Comparison of ENCODE assay signal across 1 cellular context in genomic region chr5:150468206-150468605, GRCh38.
TF ChIP-seq lines count a peak whose summit lies in the region.

No MANE protein-coding gene starts in this region.

TF ChIP-seq in A549, 52 proteins besides CTCF, POLR2A, EP300 and RAD21:
- TF ChIP-seq CEBPB (IDR thresholded peaks at IDR 0.05) (no peak), ZSCAN20 (CRISPR knock-in tag; IDR thresholded peaks at IDR 0.05) (no peak), PBX3 (IDR thresholded peaks at IDR 0.05) (no peak), EHMT2 (IDR thresholded peaks at IDR 0.05; ENCODE audit: low read depth) (no peak), MAZ (IDR thresholded peaks at IDR 0.05; ENCODE audit: borderline replicate concordance, low read depth, low read length) (no peak), ZC3H11A (IDR thresholded peaks at IDR 0.05) (no peak), FOSB (CRISPR knock-in tag; IDR thresholded peaks at IDR 0.05) (no peak), HEYL (CRISPR knock-in tag; IDR thresholded peaks at IDR 0.05) (no peak), CBX2 (IDR thresholded peaks at IDR 0.05; ENCODE audit: borderline replicate concordance, low read depth) (no peak), ZNF302 (CRISPR knock-in tag; IDR thresholded peaks at IDR 0.05) (no peak), FOSL2 (IDR thresholded peaks at IDR 0.05) (no peak), FOSL2 (CRISPR knock-in tag; IDR thresholded peaks at IDR 0.05) (no peak)
- TF ChIP-seq, protein P1, sequence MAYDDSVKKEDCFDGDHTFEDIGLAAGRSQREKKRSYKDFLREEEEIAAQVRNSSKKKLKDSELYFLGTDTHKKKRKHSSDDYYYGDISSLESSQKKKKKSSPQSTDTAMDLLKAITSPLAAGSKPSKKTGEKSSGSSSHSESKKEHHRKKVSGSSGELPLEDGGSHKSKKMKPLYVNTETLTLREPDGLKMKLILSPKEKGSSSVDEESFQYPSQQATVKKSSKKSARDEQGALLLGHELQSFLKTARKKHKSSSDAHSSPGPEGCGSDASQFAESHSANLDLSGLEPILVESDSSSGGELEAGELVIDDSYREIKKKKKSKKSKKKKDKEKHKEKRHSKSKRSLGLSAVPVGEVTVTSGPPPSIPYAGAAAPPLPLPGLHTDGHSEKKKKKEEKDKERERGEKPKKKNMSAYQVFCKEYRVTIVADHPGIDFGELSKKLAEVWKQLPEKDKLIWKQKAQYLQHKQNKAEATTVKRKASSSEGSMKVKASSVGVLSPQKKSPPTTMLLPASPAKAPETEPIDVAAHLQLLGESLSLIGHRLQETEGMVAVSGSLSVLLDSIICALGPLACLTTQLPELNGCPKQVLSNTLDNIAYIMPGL (CRISPR knock-in tag; IDR thresholded peaks at IDR 0.05; ENCODE audit: borderline replicate concordance): no peak
- TF ChIP-seq, protein P2, sequence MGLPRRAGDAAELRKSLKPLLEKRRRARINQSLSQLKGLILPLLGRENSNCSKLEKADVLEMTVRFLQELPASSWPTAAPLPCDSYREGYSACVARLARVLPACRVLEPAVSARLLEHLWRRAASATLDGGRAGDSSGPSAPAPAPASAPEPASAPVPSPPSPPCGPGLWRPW (IDR thresholded peaks at IDR 0.05): no peak
- TF ChIP-seq, protein P3, sequence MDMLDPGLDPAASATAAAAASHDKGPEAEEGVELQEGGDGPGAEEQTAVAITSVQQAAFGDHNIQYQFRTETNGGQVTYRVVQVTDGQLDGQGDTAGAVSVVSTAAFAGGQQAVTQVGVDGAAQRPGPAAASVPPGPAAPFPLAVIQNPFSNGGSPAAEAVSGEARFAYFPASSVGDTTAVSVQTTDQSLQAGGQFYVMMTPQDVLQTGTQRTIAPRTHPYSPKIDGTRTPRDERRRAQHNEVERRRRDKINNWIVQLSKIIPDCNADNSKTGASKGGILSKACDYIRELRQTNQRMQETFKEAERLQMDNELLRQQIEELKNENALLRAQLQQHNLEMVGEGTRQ (IDR thresholded peaks at IDR 0.05): no peak
- TF ChIP-seq, protein P4, sequence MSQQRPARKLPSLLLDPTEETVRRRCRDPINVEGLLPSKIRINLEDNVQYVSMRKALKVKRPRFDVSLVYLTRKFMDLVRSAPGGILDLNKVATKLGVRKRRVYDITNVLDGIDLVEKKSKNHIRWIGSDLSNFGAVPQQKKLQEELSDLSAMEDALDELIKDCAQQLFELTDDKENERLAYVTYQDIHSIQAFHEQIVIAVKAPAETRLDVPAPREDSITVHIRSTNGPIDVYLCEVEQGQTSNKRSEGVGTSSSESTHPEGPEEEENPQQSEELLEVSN (IDR thresholded peaks at IDR 0.05; ENCODE audit: borderline replicate concordance, low read depth): no peak
